14 cellular contexts compared by ENCODE assay signal in genomic region chr11:33157103-33158027, GRCh38. TPM values are rescaled to one million over a fixed set of nuclear protein-coding genes. Genes with fewer than 3 reads are reported as not detected.
DNase-seq lines count a peak whose midpoint lies in the region; ATAC-seq and TF ChIP-seq lines count a peak whose summit lies in the region.
"Had no signal": no experiment of that assay in that cellular context is flagged by ENCODE, and none has a peak within 500 bp of the region (broad histone marks: within the 10 kb centered on the region; RNA-seq: fewer than 3 reads in every experiment).

No MANE protein-coding gene starts in this region.

- no peak overlapping the region for H3K9ac ChIP-seq in DND-41 (ENCODE audit: low read depth, low read length)

- CTCF ChIA-PET in A673 (lab: Charles Lee), result no interaction called here
- CTCF ChIA-PET in Panc1 (lab: Charles Lee), result no interaction called here

- 96% methylated on average over 5 of the region's 5 CpGs for WGBS in hepatocyte (ENCODE audit: low lambda C conversion rate, missing lambda C conversion rate)

- no peak for DNase-seq in A673 (ENCODE audit: low spot score)
- no peak for DNase-seq in DND-41
- no peak for DNase-seq in Panc1 (ENCODE audit: low read depth, low spot score)
- DNase-seq in hepatocyte (ENCODE audit: low spot score), result no peak
- DNase-seq in GM20000 (ENCODE audit: low spot score), result no peak
- DNase-seq in stimulated activated naive CD4-positive, alpha-beta T cell (lab: John Stamatoyannopoulos, UW), result no peak
- DNase-seq in GM19238 (ENCODE audit: insufficient read length, low spot score), result no peak
- DNase-seq: effector CD4-positive, alpha-beta T cell; head of caudate nucleus; left ventricle myocardium superior; NCI-H1694; stimulated activated CD4-positive, alpha-beta T cell treated with anti-CD3 and anti-CD28 coated beads, Interleukin-2, amount 100 ng/mL, for 24 hours; stomach had no signal

- H3K4me3 ChIP-seq in A673 (ENCODE audit: low read depth, low read length, poor library complexity, severe bottlenecking), result peak overlapping the region; percentile 11
- peak overlapping the region in 1 of 2 experiments; percentile 10; a peak in 1 of 4 replicates for H3K4me3 ChIP-seq in DND-41 (ENCODE audit: low read depth in 1 of 2, low read length in 2 of 2)
- H3K4me3 ChIP-seq in Panc1 (ENCODE audit: low read depth in 2 of 2, low read length in 2 of 2), result no peak overlapping the region
- no peak overlapping the region for H3K4me3 ChIP-seq in hepatocyte
- H3K4me3 ChIP-seq: stomach had no signal

- ATAC-seq in DND-41 (ENCODE audit: insufficient read depth, low read depth) (no peak), Panc1 (no peak), GM18511 (IDR thresholded peaks at IDR 0.05; ENCODE audit: unreplicated experiment) (no peak)
- ATAC-seq: left ventricle myocardium superior had no signal

- H3K27ac ChIP-seq in A673 (ENCODE audit: low read depth, low read length, poor library complexity, severe bottlenecking) (no peak overlapping the region), DND-41 (ENCODE audit: low read length) (no peak overlapping the region), Panc1 (ENCODE audit: low read length) (peak overlapping the region; percentile 19; the same call in 1 of the 2 replicates), hepatocyte (no peak overlapping the region)
- H3K27ac ChIP-seq: stomach had no signal

- H3K27me3 ChIP-seq in A673 (replicated peaks; ENCODE audit: insufficient read depth, low read depth, low read length, poor library complexity) (no peaks in the 10 kb centered on the region), DND-41 (ENCODE audit: insufficient read depth, low read length, poor library complexity) (no peaks in the 10 kb centered on the region), Panc1 (ENCODE audit: control insufficient read depth, insufficient read depth, low read length) (no peaks in the 10 kb centered on the region), hepatocyte (no peaks in the 10 kb centered on the region)
- H3K27me3 ChIP-seq: stomach had no signal

- intact Hi-C loops in A673 (cut with micrococcal nuclease; ENCODE audit: unreplicated experiment) (no loop called here), Panc1 (cut with micrococcal nuclease; ENCODE audit: unreplicated experiment) (no loop called here)

- H4K20me1 ChIP-seq in DND-41 (ENCODE audit: insufficient read depth, low read length) (peaks cover 51% of the 10 kb centered on the region; the same call in 1 of the 2 replicates), hepatocyte (ENCODE audit: insufficient read depth, poor library complexity, severe bottlenecking) (peaks cover 52% of the 10 kb centered on the region)

- peaks cover 100% of the 10 kb centered on the region for H3K79me2 ChIP-seq in DND-41 (ENCODE audit: insufficient read depth, low read length)
- H3K79me2 ChIP-seq in hepatocyte, result peaks cover 87% of the 10 kb centered on the region

- H3K4me1 ChIP-seq in A673 (ENCODE audit: insufficient read depth, low read length, poor library complexity, severe bottlenecking) (peaks cover 33% of the 10 kb centered on the region), DND-41 (ENCODE audit: insufficient read depth, low read length) (peaks cover 46% of the 10 kb centered on the region), Panc1 (ENCODE audit: control insufficient read depth, insufficient read depth, low read length) (peaks cover 17% of the 10 kb centered on the region; the same call in 1 of the 2 replicates), hepatocyte (ENCODE audit: insufficient read depth) (peaks cover 6% of the 10 kb centered on the region)

- H3K36me3 ChIP-seq in A673 (ENCODE audit: insufficient read depth, low read length, poor library complexity, severe bottlenecking) (peaks cover 37% of the 10 kb centered on the region), DND-41 (ENCODE audit: insufficient read depth, low read length) (peaks cover 41% of the 10 kb centered on the region), Panc1 (ENCODE audit: control insufficient read depth, insufficient read depth, low read length) (peaks cover 7% of the 10 kb centered on the region; the same call in 1 of the 2 replicates), hepatocyte (replicated peaks; ENCODE audit: insufficient read depth, low read depth) (no peaks in the 10 kb centered on the region)
- H3K36me3 ChIP-seq: stomach had no signal

- TF ChIP-seq CTCF in A673 (conservative IDR thresholded peaks at IDR 0.05; ENCODE audit: low read depth, low read length) (no peak), DND-41 (IDR thresholded peaks at IDR 0.05; ENCODE audit: borderline replicate concordance, extremely low read depth, low read length, poor library complexity, severe bottlenecking) (no peak), Panc1 (IDR thresholded peaks at IDR 0.05) (no peak), hepatocyte (IDR thresholded peaks at IDR 0.05; ENCODE audit: poor library complexity) (no peak), GM20000 (IDR thresholded peaks at IDR 0.05; ENCODE audit: extremely low read depth, missing control alignments) (no peak)

- H3K9me2 ChIP-seq in hepatocyte (replicated peaks; ENCODE audit: insufficient read depth), result no peaks in the 10 kb centered on the region

- H3K4me2 ChIP-seq in DND-41 (ENCODE audit: insufficient read depth, low read length) (peak overlapping the region; percentile 86; the same call in 1 of the 2 replicates), hepatocyte (peak overlapping the region; percentile 77)

- POLR2A ChIA-PET in A673 (lab: Charles Lee; ENCODE audit: low non-redundant PET) (interaction anchor here (0.7 kb wide), 1 partner anchor 757 kb away, joined by 5 read pairs; no protein-coding TSS in a partner anchor), Panc1 (lab: Charles Lee) (no interaction called here)

- H3K9me3 ChIP-seq in A673 (ENCODE audit: low read depth, low read length, poor library complexity, severe bottlenecking), result no peaks in the 10 kb centered on the region
- H3K9me3 ChIP-seq in DND-41 (ENCODE audit: insufficient read depth, low read length, severe bottlenecking), result no peaks in the 10 kb centered on the region
- H3K9me3 ChIP-seq in Panc1 (ENCODE audit: control insufficient read depth, insufficient read depth, low read depth, low read length), result no peaks in the 10 kb centered on the region
- H3K9me3 ChIP-seq in hepatocyte (ENCODE audit: low read depth), result no peaks in the 10 kb centered on the region
- H3K9me3 ChIP-seq: stomach had no signal

- in situ Hi-C loops in Panc1 (cut with HindIII; ENCODE audit: low pct_unique_long_range_greater_than_20kb, low sequenced_read_pairs), result no loop called here

- H2AFZ ChIP-seq in DND-41 (ENCODE audit: low read depth, low read length), result no peak overlapping the region
- no peak overlapping the region for H2AFZ ChIP-seq in hepatocyte

- no TSS peak for BruUV-seq in A673 (replicated peaks; lab: Mats Ljungman, UMichigan)
- no TSS peak for BruUV-seq in Panc1 (replicated peaks; lab: Mats Ljungman, UMichigan)

RNA-seq across cellular contexts. Expression of gene CSTF3, which starts 3.9 kb away (rescaled TPM):
- total RNA-seq in A673 (2021), result 121 and 125 TPM in 2 replicates
- total RNA-seq in Panc1 (2021; ENCODE audit: unreplicated experiment), result 29.8 TPM
- polyA plus RNA-seq in Panc1 (2012; ENCODE audit: insufficient read length), result 17.9 TPM
- 33.0 TPM in 2 replicates for total RNA-seq in hepatocyte
- 35.6 and 39.7 TPM in 2 replicates for polyA plus RNA-seq in hepatocyte
